25 cellular contexts compared by ENCODE assay signal in the genomic region with DNA sequence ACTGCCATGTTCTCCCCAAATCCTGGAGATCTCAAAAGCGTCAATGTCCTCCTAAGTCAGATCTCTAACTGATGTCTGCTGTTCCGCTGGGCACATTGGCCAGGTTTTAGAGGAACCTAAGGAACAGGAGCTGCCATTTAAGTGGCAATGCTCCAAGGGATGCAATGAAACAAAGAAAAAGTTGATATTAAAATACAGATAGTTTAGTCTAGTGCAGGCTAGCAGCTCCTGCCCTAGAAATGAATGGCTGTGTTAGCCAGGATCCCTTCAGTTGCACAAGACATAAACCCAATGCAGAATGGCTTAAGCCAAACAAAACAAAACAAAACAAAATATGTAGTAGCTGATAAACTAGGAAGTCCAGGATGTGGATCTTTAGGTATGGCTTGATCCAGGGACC.
DNase-seq lines count a peak whose midpoint lies in the region; ATAC-seq, FAIRE-seq and TF ChIP-seq lines count a peak whose summit lies in the region.
"Had no signal": no experiment of that assay in that cellular context is flagged by ENCODE, and none has a peak within 500 bp of the region (broad histone marks: within the 10 kb centered on the region; RNA-seq: fewer than 3 reads in every experiment).

No MANE protein-coding gene starts in this region.

- RAD21 ChIA-PET in HCT116 (lab: Charles Lee; ENCODE audit: low non-redundant PET in 1 of 2, low total read pairs in 2 of 2, uncharacterized antibody in 2 of 2, unreplicated experiment in 2 of 2) = no interaction called here

- ATAC-seq in HCT116 (peak; percentile 16; the same call in 1 of the 2 replicates), PC-3 (peak; percentile 16), left lung (no peak), GM19455 (IDR thresholded peaks at IDR 0.05; ENCODE audit: unreplicated experiment) (no peak)
- ATAC-seq: GM12878 had no signal

- H3K9me3 ChIP-seq in HCT116 (ENCODE audit: control insufficient read depth in 1 of 2, insufficient read depth in 1 of 2, low read depth in 1 of 2, low read length in 2 of 2) (no peaks in the 10 kb centered on the region), PC-3 (ENCODE audit: low read length) (no peaks in the 10 kb centered on the region), keratinocyte (ENCODE audit: control insufficient read depth, low read depth, low read length) (no peaks in the 10 kb centered on the region), testis (no peaks in the 10 kb centered on the region), left lung (no peaks in the 10 kb centered on the region)
- H3K9me3 ChIP-seq: BLaER1, Peyer's patch had no signal

- no peaks in the 10 kb centered on the region for H3K9me2 ChIP-seq in HCT116 (ENCODE audit: insufficient read depth)
- H3K9me2 ChIP-seq in PC-3 (replicated peaks; ENCODE audit: low read length) = no peaks in the 10 kb centered on the region

- H3K4me1 ChIP-seq in HCT116 (ENCODE audit: control insufficient read depth in 1 of 2, insufficient read depth in 2 of 2, low read length in 2 of 2) (no peaks in the 10 kb centered on the region), PC-3 (ENCODE audit: insufficient read depth, low read length) (peaks cover 8% of the 10 kb centered on the region; the same call in 1 of the 2 replicates), keratinocyte (ENCODE audit: control insufficient read depth, extremely low read depth, insufficient read depth, low read length) (no peaks in the 10 kb centered on the region), testis (no peaks in the 10 kb centered on the region), left lung (no peaks in the 10 kb centered on the region)
- H3K4me1 ChIP-seq: BLaER1, Peyer's patch had no signal

- BruUV-seq in HCT116 (replicated peaks; lab: Mats Ljungman, UMichigan) (TSS peak; percentile 15), PC-3 (replicated peaks; lab: Mats Ljungman, UMichigan) (TSS peak; percentile 17)

- TF ChIP-seq POLR2A in HCT116 (IDR thresholded peaks at IDR 0.05; ENCODE audit: borderline replicate concordance, extremely low read depth, insufficient read depth, insufficient read length) = no peak
- no peak for TF ChIP-seq POLR2A in testis (IDR thresholded peaks at IDR 0.05)

- CTCF ChIA-PET in HCT116 (lab: Charles Lee) = no interaction called here
- CTCF ChIA-PET in PC-3 (lab: Charles Lee) = no interaction called here

- H3K27me3 ChIP-seq in HCT116 (ENCODE audit: insufficient read depth, low read length) = no peaks in the 10 kb centered on the region
- H3K27me3 ChIP-seq in PC-3 (ENCODE audit: low read length) = no peaks in the 10 kb centered on the region
- H3K27me3 ChIP-seq in keratinocyte (ENCODE audit: control insufficient read depth, extremely low read depth, insufficient read depth, low read length) = no peaks in the 10 kb centered on the region
- no peaks in the 10 kb centered on the region for H3K27me3 ChIP-seq in testis
- H3K27me3 ChIP-seq in left lung = peaks cover 0 to 7% of the 10 kb centered on the region in 2 donors
- H3K27me3 ChIP-seq: BLaER1, Peyer's patch had no signal

- TF ChIP-seq RAD21 in HCT116 (IDR thresholded peaks at IDR 0.05; ENCODE audit: low read depth) = no peak

- intact Hi-C loops in HCT116 (cut with micrococcal nuclease) (no loop called here), PC-3 (cut with micrococcal nuclease) (no loop called here), testis (cut with DNase I; ENCODE audit: low total_unique reads) (no loop called here), left lung (cut with DNase I) (no loop called here)

- H2AFZ ChIP-seq in HCT116 (ENCODE audit: low read depth, low read length, poor library complexity, severe bottlenecking) (no peak overlapping the region), PC-3 (ENCODE audit: low read length) (no peak overlapping the region), keratinocyte (ENCODE audit: control insufficient read depth, low read length) (no peak overlapping the region)

- in situ Hi-C loops in astrocyte of the spinal cord (cut with HindIII; ENCODE audit: low sequenced_read_pairs) = no loop called here

- H3K4me2 ChIP-seq in HCT116 (ENCODE audit: low read length) (no peak overlapping the region), PC-3 (ENCODE audit: low read length) (no peak overlapping the region), keratinocyte (ENCODE audit: control insufficient read depth, extremely low read depth, insufficient read depth, low read depth, low read length) (no peak overlapping the region)
- H3K4me2 ChIP-seq: BLaER1, KMS-11 had no signal

- no peaks in the 10 kb centered on the region for H4K20me1 ChIP-seq in HCT116 (ENCODE audit: insufficient read depth)
- H4K20me1 ChIP-seq in PC-3 (ENCODE audit: low read length) = no peaks in the 10 kb centered on the region
- H4K20me1 ChIP-seq in keratinocyte (ENCODE audit: control insufficient read depth, extremely low read depth, insufficient read depth, low read length) = no peaks in the 10 kb centered on the region
- H4K20me1 ChIP-seq: BLaER1 had no signal

- 84 to 89% methylated on average over 2 of the region's 2 CpGs for WGBS in testis, 2 donors

- no peaks in the 10 kb centered on the region for H3K79me2 ChIP-seq in HCT116 (ENCODE audit: insufficient read depth, low read length)
- H3K79me2 ChIP-seq in PC-3 (ENCODE audit: low read length) = no peaks in the 10 kb centered on the region
- no peaks in the 10 kb centered on the region for H3K79me2 ChIP-seq in keratinocyte (ENCODE audit: control insufficient read depth, insufficient read depth, low read length)

- FAIRE-seq in keratinocyte (lab: Jason Lieb, UNC) = peak; percentile 29
- FAIRE-seq: A204.1, H54 had no signal

- TF ChIP-seq CTCF in HCT116 (IDR thresholded peaks at IDR 0.05 in 2 of 3, conservative IDR thresholded peaks at IDR 0.05 in 1 of 3; ENCODE audit: borderline replicate concordance in 1 of 3, insufficient read depth in 1 of 3, low read depth in 2 of 3, low read length in 2 of 3) = no peak
- TF ChIP-seq CTCF in PC-3 (conservative IDR thresholded peaks at IDR 0.05; ENCODE audit: low read depth, low read length) = no peak
- no peak for TF ChIP-seq CTCF in astrocyte of the spinal cord (IDR thresholded peaks at IDR 0.05; ENCODE audit: low read depth, low read length)
- TF ChIP-seq CTCF in keratinocyte (optimal IDR thresholded peaks at IDR 0.05 in 1 of 3, IDR thresholded peaks at IDR 0.05 in 1 of 3, conservative IDR thresholded peaks at IDR 0.05 in 1 of 3; ENCODE audit: extremely low read depth in 1 of 3, insufficient read depth in 2 of 3, low read length in 3 of 3) = no peak
- no peak for TF ChIP-seq CTCF in testis (IDR thresholded peaks at IDR 0.05)
- no peak for TF ChIP-seq CTCF in left lung (IDR thresholded peaks at IDR 0.05)

- H3K27ac ChIP-seq in HCT116 (ENCODE audit: low read depth, low read length) (no peak overlapping the region), PC-3 (ENCODE audit: low read length) (no peak overlapping the region), keratinocyte (ENCODE audit: control insufficient read depth, insufficient read depth, low read length) (no peak overlapping the region), testis (no peak overlapping the region), left lung (no peak overlapping the region)
- H3K27ac ChIP-seq: BLaER1, KMS-11, Peyer's patch, SK-N-MC had no signal

- H3F3A ChIP-seq in PC-3 (ENCODE audit: low read length, unreplicated experiment) = peaks cover 21% of the 10 kb centered on the region

- no peaks in the 10 kb centered on the region for H3K9me1 ChIP-seq in keratinocyte (ENCODE audit: control insufficient read depth, extremely low read depth, insufficient read depth, low read length)

- H3K36me3 ChIP-seq in HCT116 (ENCODE audit: control insufficient read depth in 1 of 2, insufficient read depth in 2 of 2, low read length in 2 of 2) (peaks cover 15% of the 10 kb centered on the region in 2 experiments; a peak in 3 of 4 replicates), PC-3 (ENCODE audit: low read depth, low read length) (peaks cover 30% of the 10 kb centered on the region), keratinocyte (ENCODE audit: control insufficient read depth in 2 of 2, extremely low read depth in 1 of 2, insufficient read depth in 2 of 2, low read length in 2 of 2) (peaks cover 6% of the 10 kb centered on the region in 2 experiments), testis (ENCODE audit: low read depth, missing control alignments) (no peaks in the 10 kb centered on the region), left lung (no peaks in the 10 kb centered on the region)
- H3K36me3 ChIP-seq: BLaER1, Peyer's patch had no signal

- POLR2A ChIA-PET in HCT116 (lab: Charles Lee) = no interaction called here
- POLR2A ChIA-PET in PC-3 (lab: Charles Lee; ENCODE audit: unreplicated experiment) = no interaction called here

- H3K9ac ChIP-seq in HCT116 (ENCODE audit: low read length) = no peak overlapping the region
- H3K9ac ChIP-seq in PC-3 (ENCODE audit: low read length) = no peak overlapping the region
- no peak overlapping the region for H3K9ac ChIP-seq in keratinocyte (ENCODE audit: control insufficient read depth, extremely low read depth, insufficient read depth, low read length)
- H3K9ac ChIP-seq: BLaER1, KMS-11 had no signal

- H3K4me3 ChIP-seq in HCT116 (replicated peaks in 1 of 2; ENCODE audit: low read depth in 1 of 2, low read length in 2 of 2) = no peak overlapping the region
- no peak overlapping the region for H3K4me3 ChIP-seq in PC-3 (ENCODE audit: low read length)
- no peak overlapping the region for H3K4me3 ChIP-seq in astrocyte of the spinal cord (ENCODE audit: low read depth, low read length)
- no peak overlapping the region for H3K4me3 ChIP-seq in keratinocyte (ENCODE audit: control insufficient read depth in 2 of 3, extremely low read depth in 1 of 3, insufficient read depth in 2 of 3, low read depth in 1 of 3, low read length in 3 of 3)
- no peak overlapping the region for H3K4me3 ChIP-seq in testis
- H3K4me3 ChIP-seq in left lung = no peak overlapping the region
- H3K4me3 ChIP-seq: BLaER1, GM12878, Peyer's patch, SK-N-MC had no signal

- dilution Hi-C loops in keratinocyte (cut with MboI; ENCODE audit: extremely low pct_ligation_motif_present, low sequenced_read_pairs) = no loop called here

- DNase-seq in HCT116 (ENCODE audit: low read depth, low spot score) = no peak
- no peak for DNase-seq in PC-3
- DNase-seq in astrocyte of the spinal cord (ENCODE audit: low read depth, low spot score) = peak; percentile 42
- no peak for DNase-seq in keratinocyte (ENCODE audit: low read depth, low spot score)
- no peak for DNase-seq in testis
- DNase-seq in left lung = no peak
- DNase-seq: CD4-positive, alpha-beta T cell; DMS53; NCI-H1048; NCI-H1417; NCI-H1694; NCI-H2081 treated with DMSO at 0.1 percent for 48 hours; NCI-H2171; NCI-H226; NCI-H510A; NCI-H69; Peyer's patch; SIG-M5 had no signal

TF ChIP-seq in HCT116, 20 proteins besides CTCF, POLR2A, EP300 and RAD21:
- TF ChIP-seq JUND (IDR thresholded peaks at IDR 0.05) (peak; percentile 4; the same call in 1 of the 2 replicates), EGR1 (IDR thresholded peaks at IDR 0.05; ENCODE audit: low read depth) (no peak)
- TF ChIP-seq, protein P1, sequence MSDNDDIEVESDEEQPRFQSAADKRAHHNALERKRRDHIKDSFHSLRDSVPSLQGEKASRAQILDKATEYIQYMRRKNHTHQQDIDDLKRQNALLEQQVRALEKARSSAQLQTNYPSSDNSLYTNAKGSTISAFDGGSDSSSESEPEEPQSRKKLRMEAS (IDR thresholded peaks at IDR 0.05) = 0 out of 2 replicates have a peak, but pooled peaks have one; percentile 35

Comparison
In these comparisons a context has a peak if more than half of its experiments do, and no peak if none do; other contexts are left out.
1. ATAC-seq: peak in HCT116 (single experiment) and PC-3 (single experiment); none in left lung (single experiment) and GM19455 (single experiment).